11 cellular contexts compared by ENCODE assay signal in the genomic region with DNA sequence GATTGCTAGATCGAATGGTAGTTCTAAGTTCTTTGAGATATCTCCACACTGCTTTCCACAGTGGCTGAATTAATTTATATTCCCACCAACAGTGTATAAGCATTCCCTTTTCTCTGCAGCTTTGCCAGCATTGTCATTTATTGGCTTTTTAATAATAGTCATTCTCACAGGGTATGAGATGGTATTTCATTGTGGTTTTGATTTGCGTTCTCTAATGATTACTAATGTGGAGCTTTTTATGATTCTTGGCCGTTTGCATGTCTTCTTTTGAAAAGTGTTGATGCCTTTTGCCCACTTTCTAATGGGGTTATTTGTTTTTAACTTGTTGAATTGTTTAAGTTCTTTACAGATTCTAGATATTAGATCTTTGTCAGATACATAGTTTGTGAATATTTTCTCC.
"Had no signal": no experiment of that assay in that cellular context is flagged by ENCODE, and none has a peak within 500 bp of the region (broad histone marks: within the 10 kb centered on the region; RNA-seq: fewer than 3 reads in every experiment).

No MANE protein-coding gene starts in this region.

- H3K4me3 ChIP-seq: skin epidermis, transverse colon, vagina had no signal

- H3K36me3 Mint-ChIP-seq: natural killer cell had no signal

- H3K27ac Mint-ChIP-seq: activated naive CD8-positive, alpha-beta T cell treated with anti-CD3 and anti-CD28 coated beads for 36 hours; activated T-helper 1 cell treated with anti-CD3 and anti-CD28 coated beads, Interleukin-12 subunit alpha, Interleukin-12 subunit beta, Interleukin-2, Interleukin-4 antibody, amounts not matched to agents 30 ng/mL and 10 ng/mL and 1 ng/mL, durations not matched to agents 14 hours and 24 hours and 36 hours; endodermal cell; natural killer cell; stimulated activated naive B cell treated with anti-CD40 and anti-IgM and Interleukin-4, amounts not matched to agents 10 μg/mL and 1 μg/mL and 100 μg/mL, for 72 hours had no signal

- H3K4me3 Mint-ChIP-seq: activated naive CD8-positive, alpha-beta T cell treated with anti-CD3 and anti-CD28 coated beads for 36 hours; activated T-helper 1 cell treated with anti-CD3 and anti-CD28 coated beads, Interleukin-12 subunit alpha, Interleukin-12 subunit beta, Interleukin-2, Interleukin-4 antibody, amounts not matched to agents 30 ng/mL and 10 ng/mL and 1 ng/mL, durations not matched to agents 14 hours and 24 hours and 36 hours; endodermal cell; stimulated activated naive B cell treated with anti-CD40 and anti-IgM and Interleukin-4, amounts not matched to agents 10 μg/mL and 1 μg/mL and 100 μg/mL, for 72 hours had no signal

- DNase-seq: activated CD8-positive, alpha-beta memory T cell treated with anti-CD3 and anti-CD28 coated beads for 24 hours; left ventricle myocardium superior; natural killer cell had no signal

- H3K27ac ChIP-seq: neutrophil, vagina had no signal

- H3K27me3 ChIP-seq: neutrophil, transverse colon, vagina had no signal

- H3K27me3 Mint-ChIP-seq: activated naive CD8-positive, alpha-beta T cell treated with anti-CD3 and anti-CD28 coated beads for 36 hours; stimulated activated naive B cell treated with anti-CD40 and anti-IgM and Interleukin-4, amounts not matched to agents 10 μg/mL and 1 μg/mL and 100 μg/mL, for 72 hours had no signal

- H3K9me3 Mint-ChIP-seq: activated naive CD8-positive, alpha-beta T cell treated with anti-CD3 and anti-CD28 coated beads for 36 hours; activated T-helper 1 cell treated with anti-CD3 and anti-CD28 coated beads, Interleukin-12 subunit alpha, Interleukin-12 subunit beta, Interleukin-2, Interleukin-4 antibody, amounts not matched to agents 30 ng/mL and 10 ng/mL and 1 ng/mL, durations not matched to agents 14 hours and 24 hours and 36 hours; endodermal cell; natural killer cell; stimulated activated naive B cell treated with anti-CD40 and anti-IgM and Interleukin-4, amounts not matched to agents 10 μg/mL and 1 μg/mL and 100 μg/mL, for 72 hours had no signal

- H3K9me3 ChIP-seq: neutrophil, transverse colon, vagina had no signal
